In the genomic region with DNA sequence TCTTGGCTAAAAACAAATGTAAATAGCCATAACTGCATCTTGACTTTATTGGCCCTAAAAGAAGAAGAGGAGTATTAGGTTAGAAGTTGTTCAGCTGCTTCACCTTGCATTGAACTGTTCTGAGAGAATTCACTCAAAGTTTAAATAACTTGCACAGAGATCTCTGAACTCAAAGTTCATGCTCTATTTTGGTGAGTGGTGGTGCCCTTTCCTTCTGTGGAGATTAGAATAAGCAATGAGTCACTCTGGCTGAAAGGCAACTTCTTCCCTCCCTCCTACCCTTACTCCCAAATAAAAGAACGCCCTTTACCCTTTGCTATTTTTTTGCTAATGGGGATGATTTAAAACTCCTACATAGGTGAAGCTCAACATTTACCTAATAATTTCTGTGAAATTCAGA, we compare ENCODE assay signal across 35 cellular contexts. TPM values are rescaled to one million over a fixed set of nuclear protein-coding genes. Genes with fewer than 3 reads are reported as not detected.
DNase-seq lines count a peak whose midpoint lies in the region; ATAC-seq and TF ChIP-seq lines count a peak whose summit lies in the region.
"Had no signal": no experiment of that assay in that cellular context is flagged by ENCODE, and none has a peak within 500 bp of the region (broad histone marks: within the 10 kb centered on the region; RNA-seq: fewer than 3 reads in every experiment).

No MANE protein-coding gene starts in this region.

- peak overlapping the region in 3 of 12 donors; percentile 8 to 59 (median 17) for H3K27ac ChIP-seq in heart left ventricle
- peak overlapping the region in 1 of 2 donors; percentile 31 for H3K27ac ChIP-seq in left lung
- H3K27ac ChIP-seq in upper lobe of left lung: peak overlapping the region in 3 of 4 donors; percentile 6 to 37 (median 23)
- H3K27ac ChIP-seq in aorta (ENCODE audit: low read depth in 1 of 2, low read length in 2 of 2): no peak overlapping the region
- H3K27ac ChIP-seq: esophagus muscularis mucosa, neutrophil, spleen, WERI-Rb-1 had no signal

- no peak for TF ChIP-seq EP300 in upper lobe of left lung (IDR thresholded peaks at IDR 0.05)

- H3K4me1 Mint-ChIP-seq in activated B cell treated with CpG ODN at 0.5 μM for 24 hours: no peaks in the 10 kb centered on the region

- ATAC-seq in heart left ventricle: peak in 3 of 4 donors; percentile 42 to 73 (median 64)
- ATAC-seq in activated B cell treated with CpG ODN at 0.5 μM for 24 hours (ENCODE audit: low read depth): no peak
- ATAC-seq in left lung: peak; percentile 24
- no peak for ATAC-seq in upper lobe of left lung (ENCODE audit: low FRiP score in 2 of 2)
- ATAC-seq in aorta (ENCODE audit: low FRiP score): no peak
- no peak for ATAC-seq in GM21723 (IDR thresholded peaks at IDR 0.05; ENCODE audit: unreplicated experiment)
- ATAC-seq: stimulated activated naive CD8-positive, alpha-beta T cell treated with anti-CD3 and anti-CD28 coated beads, Interleukin-15, Interleukin-2, amounts not matched to agents 100 U/mL and 50 U/mL, for 24 hours had no signal

- peaks cover 0 to 22% (median 0%) of the 10 kb centered on the region in 12 donors for H3K4me1 ChIP-seq in heart left ventricle
- peaks cover 0 to 18% of the 10 kb centered on the region in 2 donors for H3K4me1 ChIP-seq in left lung
- H3K4me1 ChIP-seq in upper lobe of left lung: peaks cover 0 to 24% (median 9%) of the 10 kb centered on the region in 4 donors
- no peaks in the 10 kb centered on the region for H3K4me1 ChIP-seq in aorta (ENCODE audit: control insufficient read depth in 1 of 2, insufficient read depth in 2 of 2, low read length in 2 of 2)
- H3K4me1 ChIP-seq: spleen had no signal

- CTCF ChIA-PET in activated B cell treated with CpG ODN at 0.5 μM for 24 hours (lab: Charles Lee): no interaction called here

- no peaks in the 10 kb centered on the region for H3K27me3 Mint-ChIP-seq in activated B cell treated with CpG ODN at 0.5 μM for 24 hours
- H3K27me3 Mint-ChIP-seq: CD4-positive, CD25-positive, alpha-beta regulatory T cell had no signal

- H3K27me3 ChIP-seq in heart left ventricle (no peaks in the 10 kb centered on the region), left lung (no peaks in the 10 kb centered on the region), upper lobe of left lung (no peaks in the 10 kb centered on the region), aorta (ENCODE audit: control insufficient read depth in 1 of 2, insufficient read depth in 2 of 2, low read length in 1 of 2) (no peaks in the 10 kb centered on the region)
- H3K27me3 ChIP-seq: esophagus muscularis mucosa, MG63, neutrophil, spleen had no signal

- H3K27ac Mint-ChIP-seq in activated B cell treated with CpG ODN at 0.5 μM for 24 hours: peak overlapping the region; percentile 30
- H3K27ac Mint-ChIP-seq: activated naive CD4-positive, alpha-beta T cell treated with anti-CD3 and anti-CD28 coated beads, Interleukin-2, amount 50 U/mL, for 72 hours had no signal

- 88 to 95% (median 94%) methylated on average over 1 of the region's 1 CpG for WGBS in heart left ventricle, 4 donors
- WGBS in upper lobe of left lung, 2 donors: 87 to 88% methylated on average over 1 of the region's 1 CpG
- WGBS in aorta, 2 donors: 65 to 90% methylated on average over 1 of the region's 1 CpG

- intact Hi-C loops in heart left ventricle (cut with DNase I) (no loop called here), cardiac septum (cut with DNase I) (no loop called here), activated B cell treated with CpG ODN at 0.5 μM for 24 hours (cut with micrococcal nuclease) (loop anchor here (10.0 kb wide), 1 partner anchor 59 kb away; no protein-coding TSS in a partner anchor), left lung (cut with DNase I) (no loop called here), aorta (cut with DNase I) (no loop called here)

- no peak overlapping the region for H3K4me3 ChIP-seq in heart left ventricle
- H3K4me3 ChIP-seq in left lung: no peak overlapping the region
- H3K4me3 ChIP-seq in upper lobe of left lung: no peak overlapping the region
- H3K4me3 ChIP-seq in aorta (ENCODE audit: low read length in 2 of 2): no peak overlapping the region
- H3K4me3 ChIP-seq: esophagus muscularis mucosa, MG63, spleen had no signal

- POLR2A ChIA-PET in activated B cell treated with CpG ODN at 0.5 μM for 24 hours (lab: Charles Lee): no interaction called here

- TF ChIP-seq CTCF in heart left ventricle (IDR thresholded peaks at IDR 0.05) (no peak), activated B cell treated with CpG ODN at 0.5 μM for 24 hours (IDR thresholded peaks at IDR 0.05) (no peak), left lung (IDR thresholded peaks at IDR 0.05) (no peak), upper lobe of left lung (IDR thresholded peaks at IDR 0.05) (no peak)

- TF ChIP-seq POLR2A in heart left ventricle (IDR thresholded peaks at IDR 0.05): no peak
- no peak for TF ChIP-seq POLR2A in upper lobe of left lung (IDR thresholded peaks at IDR 0.05)

- H3K36me3 ChIP-seq in heart left ventricle (peaks cover 0 to 59% (median 35%) of the 10 kb centered on the region in 9 donors), left lung (peaks cover under 1 to 46% of the 10 kb centered on the region in 2 donors), upper lobe of left lung (peaks cover 0 to 45% (median 18%) of the 10 kb centered on the region in 4 donors), aorta (ENCODE audit: control insufficient read depth in 1 of 2, insufficient read depth in 2 of 2, low read length in 1 of 2) (peaks cover 5 to 11% of the 10 kb centered on the region in 2 donors)
- H3K36me3 ChIP-seq: MG63 had no signal

- H3K4me3 Mint-ChIP-seq in activated B cell treated with CpG ODN at 0.5 μM for 24 hours: no peak overlapping the region

- DNase-seq in heart left ventricle: no peak
- DNase-seq in cardiac septum (ENCODE audit: low spot score): no peak
- no peak for DNase-seq in activated B cell treated with CpG ODN at 0.5 μM for 24 hours
- DNase-seq in left lung: no peak
- DNase-seq in upper lobe of left lung: no peak
- DNase-seq in aorta: no peak
- DNase-seq in LoVo (ENCODE audit: low spot score): no peak
- DNase-seq: activated CD4-positive, alpha-beta T cell treated with anti-CD3 and anti-CD28 coated beads for 48 hours; CD4-positive, CD25-positive, alpha-beta regulatory T cell; central memory CD4-positive, alpha-beta T cell; dermis blood vessel endothelial cell; DMS79 treated with DMSO at 0.1 percent for 48 hours; foreskin melanocyte; GF-D8; hippocampal formation; left cardiac atrium; MG63; NCI-H1105 treated with DMSO at 0.1 percent for 48 hours; NCI-H187 treated with DMSO at 0.1 percent for 48 hours; NCI-H2171; NCI-H510A treated with DMSO at 0.1 percent for 48 hours; OCI-M1; posterior cingulate gyrus; right cardiac atrium; SHP77; spleen; stimulated activated CD4-positive, alpha-beta T cell treated with anti-CD3 and anti-CD28 coated beads, Interleukin-2, amount 100 ng/mL, for 24 hours; stimulated activated naive CD8-positive, alpha-beta T cell treated with anti-CD3 and anti-CD28 coated beads, Interleukin-15, Interleukin-2, amounts not matched to agents 100 U/mL and 50 U/mL, for 24 hours; SW 1271; T1000; WERI-Rb-1 had no signal

- H3K9me3 ChIP-seq in heart left ventricle (peaks cover 0 to 32% (median 7%) of the 10 kb centered on the region in 12 donors), left lung (peaks cover 0 to 4% of the 10 kb centered on the region in 2 donors), upper lobe of left lung (peaks cover 0 to 4% (median under 1%) of the 10 kb centered on the region in 4 donors), aorta (ENCODE audit: control insufficient read depth, low read length) (peaks cover 4% of the 10 kb centered on the region)
- H3K9me3 ChIP-seq: MG63, neutrophil had no signal

- H3K36me3 Mint-ChIP-seq in activated B cell treated with CpG ODN at 0.5 μM for 24 hours (ENCODE audit: low read depth): peaks cover 85% of the 10 kb centered on the region

- peaks cover 21% of the 10 kb centered on the region for H3K9me3 Mint-ChIP-seq in activated B cell treated with CpG ODN at 0.5 μM for 24 hours

RNA-seq across cellular contexts. Expression of a gene that starts 48.9 kb away (rescaled TPM):
- total RNA-seq in heart left ventricle: 10 to 100 TPM; 10.9 to 28.7 (median 21.9) TPM
- polyA plus RNA-seq in heart left ventricle: 1 to 10 TPM; 5.8 to 8.9 TPM
- total RNA-seq in cardiac septum: 16.8 TPM
- total RNA-seq in activated B cell treated with CpG ODN at 0.5 μM for 24 hours: 7.3 and 7.5 TPM in 2 replicates
- total RNA-seq in left lung: 10 to 100 TPM; 21.5 to 28.7 TPM
- 10 to 100 TPM in 5 of 6 donors, 1 to 10 TPM in 1; 8.4 to 27.4 (median 20.5) TPM for total RNA-seq in upper lobe of left lung
- 10 to 100 TPM in 1 of 2 donors, 1 to 10 TPM in 1; 7.1 to 11.2 TPM for total RNA-seq in aorta
- polyA plus RNA-seq in aorta: 1 to 10 TPM; 2.5 to 4.0 TPM

Comparison
In these comparisons a context has a peak if more than half of its experiments do, and no peak if none do; other contexts are left out.
1. ATAC-seq: peak in heart left ventricle (3 of 4) and left lung (single experiment); none in activated B cell treated with CpG ODN at 0.5 μM for 24 hours (single experiment), upper lobe of left lung (0 of 2), aorta (single experiment) and GM21723 (single experiment).
2. H3K27ac ChIP-seq: peak in upper lobe of left lung (3 of 4); none in aorta (0 of 2).